Comparison of ENCODE assay signal across 8 cellular contexts in the genomic region with DNA sequence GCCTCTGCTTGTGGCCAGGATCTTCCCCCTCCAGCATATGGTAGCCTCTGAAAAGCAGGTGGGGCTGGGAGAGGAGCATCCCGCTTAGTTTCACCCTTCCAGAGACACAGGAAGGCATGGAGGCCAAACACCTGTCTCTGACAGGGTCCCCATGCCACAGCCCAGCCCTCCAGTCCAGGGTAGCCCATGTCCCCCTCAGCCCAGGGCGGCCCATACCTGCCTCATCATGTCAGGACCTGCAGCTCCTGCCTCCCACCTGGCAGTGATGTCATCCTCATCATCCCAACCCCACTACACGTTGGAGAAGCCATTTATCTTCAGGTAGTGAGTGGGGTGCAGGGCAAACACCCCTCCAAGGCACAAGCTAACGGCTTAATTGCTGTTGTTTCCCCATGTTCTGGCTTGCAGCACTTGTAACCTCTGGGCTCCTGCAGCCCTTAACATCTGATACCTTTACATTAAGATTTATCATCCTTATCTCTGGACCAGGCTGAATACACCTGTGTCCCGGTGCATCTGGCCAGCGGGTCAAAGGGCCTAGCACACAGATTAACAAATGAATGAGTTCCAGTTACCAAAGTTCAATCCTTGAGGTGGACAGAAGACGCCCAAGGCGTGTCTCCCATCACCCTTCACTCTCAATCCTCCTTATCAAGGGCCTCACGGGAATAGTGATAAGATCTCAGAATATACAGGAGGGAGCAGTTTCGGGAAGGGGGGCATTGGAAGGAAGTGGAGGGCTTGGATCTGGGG. TPM values are rescaled to one million over a fixed set of nuclear protein-coding genes. Genes with fewer than 3 reads are reported as not detected.
DNase-seq lines count a peak whose midpoint lies in the region; ATAC-seq, FAIRE-seq and TF ChIP-seq lines count a peak whose summit lies in the region.

No MANE protein-coding gene starts in this region.

- H4K8ac ChIP-seq in mesenchymal stem cell (ENCODE audit: low read length) = peak overlapping the region; percentile 88

- TF ChIP-seq CTCF in right atrium auricular region (IDR thresholded peaks at IDR 0.05) (no peak), GM12878 (IDR thresholded peaks at IDR 0.05 in 2 of 3, conservative IDR thresholded peaks at IDR 0.05 in 1 of 3; ENCODE audit: control insufficient read depth in 2 of 3, extremely low read depth in 1 of 3, insufficient read depth in 1 of 3, low read depth in 3 of 3, low read length in 3 of 3) (no peak), vagina (IDR thresholded peaks at IDR 0.05) (no peak)

- H4K20me1 ChIP-seq in GM12878 (ENCODE audit: control insufficient read depth, insufficient read depth) = no peaks in the 10 kb centered on the region

- no peak overlapping the region for H2BK5ac ChIP-seq in mesenchymal stem cell (ENCODE audit: low read depth, low read length, poor library complexity, severe bottlenecking)

- no peak for FAIRE-seq in GM12878 (lab: Jason Lieb, UNC)

- no peak overlapping the region for H2AK5ac ChIP-seq in mesenchymal stem cell (ENCODE audit: low read length, severe bottlenecking)

- H2AFZ ChIP-seq in GM12878 (ENCODE audit: control insufficient read depth, low read depth, low read length) (peak overlapping the region; percentile 94), mesenchymal stem cell (ENCODE audit: low read depth, low read length) (no peak overlapping the region)

- H3K27me3 ChIP-seq in right atrium auricular region = no peaks in the 10 kb centered on the region
- no peaks in the 10 kb centered on the region for H3K27me3 ChIP-seq in GM12878 (replicated peaks in 1 of 2; ENCODE audit: control insufficient read depth in 2 of 2, insufficient read depth in 2 of 2, low read length in 1 of 2)
- H3K27me3 ChIP-seq in mesenchymal stem cell (ENCODE audit: control insufficient read depth in 1 of 2, insufficient read depth in 1 of 2, low read length in 2 of 2) = no peaks in the 10 kb centered on the region
- no peaks in the 10 kb centered on the region for H3K27me3 ChIP-seq in vagina

- H3K4me2 ChIP-seq in GM12878 (ENCODE audit: control insufficient read depth, insufficient read depth) (peak overlapping the region; percentile 99), mesenchymal stem cell (ENCODE audit: low read length, poor library complexity, severe bottlenecking) (peak overlapping the region; percentile 99)

- peaks cover 0 to 2% of the 10 kb centered on the region in 2 donors for H3K9me3 ChIP-seq in right atrium auricular region
- no peaks in the 10 kb centered on the region; the same call in 1 of the 3 replicates for H3K9me3 ChIP-seq in GM12878 (replicated peaks; ENCODE audit: control insufficient read depth, insufficient read depth, low read length)
- peaks cover 3% of the 10 kb centered on the region for H3K9me3 ChIP-seq in mesenchymal stem cell (ENCODE audit: control insufficient read depth, low read length)
- H3K9me3 ChIP-seq in vagina = no peaks in the 10 kb centered on the region

- peak overlapping the region; percentile 16 to 34 for H3K4ac ChIP-seq in mesenchymal stem cell (ENCODE audit: low read depth in 1 of 2, low read length in 2 of 2)

- intact Hi-C loops in left ventricle myocardium superior (cut with micrococcal nuclease) (no loop called here), GM12878 (cut with micrococcal nuclease; ENCODE audit: unreplicated experiment) (no loop called here), vagina (cut with DNase I) (no loop called here)

- H3K27ac ChIP-seq in right atrium auricular region (peak overlapping the region in 1 of 2 donors; percentile 39), GM12878 (ENCODE audit: control insufficient read depth, insufficient read depth) (peak overlapping the region; percentile 13; the same call in 1 of the 2 replicates), mesenchymal stem cell (ENCODE audit: low read length, poor library complexity, severe bottlenecking) (no peak overlapping the region), vagina (peak overlapping the region; percentile 7)

- H3K18ac ChIP-seq in mesenchymal stem cell (ENCODE audit: low read depth in 1 of 2, low read length in 2 of 2) = no peak overlapping the region

- H4K91ac ChIP-seq in mesenchymal stem cell (ENCODE audit: low read length) = no peak overlapping the region

- H3K23ac ChIP-seq in mesenchymal stem cell (ENCODE audit: low read length in 2 of 2) = peak overlapping the region in 1 of 2 experiments; percentile 46

- H3K79me1 ChIP-seq in mesenchymal stem cell (replicated peaks; ENCODE audit: low read length, poor library complexity, severe bottlenecking) = peaks cover 5% of the 10 kb centered on the region

- H3K36me3 ChIP-seq in right atrium auricular region (no peaks in the 10 kb centered on the region), GM12878 (ENCODE audit: control insufficient read depth in 2 of 2, insufficient read depth in 2 of 2, low read length in 1 of 2) (no peaks in the 10 kb centered on the region), mesenchymal stem cell (ENCODE audit: control insufficient read depth in 1 of 2, insufficient read depth in 2 of 2, low read depth in 1 of 2, low read length in 2 of 2) (peaks cover 4% of the 10 kb centered on the region in 2 experiments), vagina (no peaks in the 10 kb centered on the region)

- peak overlapping the region; percentile 58 to 70 for H3K4me3 ChIP-seq in right atrium auricular region
- peak overlapping the region; percentile 60 for H3K4me3 ChIP-seq in GM12878
- peak overlapping the region; percentile 67 to 96 for H3K4me3 ChIP-seq in mesenchymal stem cell (ENCODE audit: insufficient read depth in 1 of 2, low read depth in 1 of 2, low read length in 2 of 2)
- H3K4me3 ChIP-seq in vagina = peak overlapping the region; percentile 60 to 61

- peak overlapping the region in 1 of 2 experiments; percentile 68 for H3K14ac ChIP-seq in mesenchymal stem cell (ENCODE audit: low read length in 2 of 2)

- no peak for TF ChIP-seq RAD21 in GM12878 (IDR thresholded peaks at IDR 0.05; ENCODE audit: insufficient read depth, low read depth, low read length)

- peak overlapping the region; percentile 71 for H3K9ac ChIP-seq in GM12878 (ENCODE audit: control insufficient read depth, insufficient read depth, low read length)
- H3K9ac ChIP-seq in mesenchymal stem cell (ENCODE audit: low read length) = peak overlapping the region; percentile 87

- ATAC-seq in left ventricle myocardium superior = no peak
- ATAC-seq in GM12878 = no peak
- no peak for ATAC-seq in HG02798 (IDR thresholded peaks at IDR 0.05; ENCODE audit: poor library complexity, unreplicated experiment)

- 56% methylated on average over 10 of the region's 10 CpGs for WGBS in GM12878 (ENCODE audit: insufficient coverage, insufficient replicate concordance, low lambda C conversion rate, missing lambda C conversion rate)
- WGBS in mesenchymal stem cell = 61% methylated on average over 7 of the region's 10 CpGs

- RAD21 ChIA-PET in GM12878 (lab: Charles Lee; ENCODE audit: unreplicated experiment) = interaction anchor here (1.2 kb wide), 1 partner anchor 10 kb away, joined by 3 read pairs; no protein-coding TSS in a partner anchor

- H2BK12ac ChIP-seq in mesenchymal stem cell (ENCODE audit: low read length in 2 of 2) = no peak overlapping the region

- CTCF ChIA-PET in GM12878 (lab: Yijun Ruan, JAX) = interaction anchor here (1.3 kb wide), 1 partner anchor 68 kb away, joined by 5 read pairs; no protein-coding TSS in a partner anchor

- TF ChIP-seq POLR2A in GM12878 (IDR thresholded peaks at IDR 0.05; ENCODE audit: low read depth, low read length) (no peak), vagina (IDR thresholded peaks at IDR 0.05) (no peak)

- H2BK15ac ChIP-seq in mesenchymal stem cell (ENCODE audit: low read depth, poor library complexity, severe bottlenecking) = no peak overlapping the region

- SMC1A ChIA-PET in GM12878 (lab: Charles Lee; ENCODE audit: uncharacterized antibody, unreplicated experiment) = interaction anchor here (0.8 kb wide), 1 partner anchor 890 kb away, joined by 3 read pairs; no protein-coding TSS in a partner anchor

- no peaks in the 10 kb centered on the region for H3K79me2 ChIP-seq in GM12878 (ENCODE audit: control insufficient read depth, insufficient read depth, low read length)

- peaks cover 0 to 17% of the 10 kb centered on the region in 2 donors for H3K4me1 ChIP-seq in right atrium auricular region
- H3K4me1 ChIP-seq in GM12878 (ENCODE audit: control insufficient read depth, insufficient read depth, low read length) = peaks cover 8% of the 10 kb centered on the region
- peaks cover 15% of the 10 kb centered on the region for H3K4me1 ChIP-seq in mesenchymal stem cell (ENCODE audit: control insufficient read depth, insufficient read depth, low read depth, low read length)
- H3K4me1 ChIP-seq in vagina = peaks cover 16% of the 10 kb centered on the region

- DNase-seq in right atrium auricular region (ENCODE audit: low spot score) = no peak
- DNase-seq in left ventricle myocardium superior = no peak
- no peak for DNase-seq in GM12878 (ENCODE audit: low read depth, low spot score)
- no peak for DNase-seq in mesenchymal stem cell
- no peak for DNase-seq in vagina (ENCODE audit: extremely low spot score in 2 of 2)
- DNase-seq in iPS-NIHi11 (ENCODE audit: low spot score) = no peak
- no peak for DNase-seq in Kasumi-1 (lab: John Stamatoyannopoulos, UW)

- in situ Hi-C loops in GM12878 (cut with MboI) = no loop called here

- POLR2A ChIA-PET in GM12878 (lab: Charles Lee) = no interaction called here

- no TSS peak for BruUV-seq in GM12878 (replicated peaks; lab: Mats Ljungman, UMichigan)

- TF ChIP-seq EP300 in GM12878 (IDR thresholded peaks at IDR 0.05; ENCODE audit: borderline replicate concordance in 1 of 2, control insufficient read depth in 1 of 2, low read depth in 2 of 2, low read length in 2 of 2) = no peak

- H2BK120ac ChIP-seq in mesenchymal stem cell (ENCODE audit: low read depth, low read length) = no peak overlapping the region

RNA-seq across cellular contexts. Expression of a gene that starts 22.2 kb away (rescaled TPM):
- total RNA-seq in right atrium auricular region = 1 to 10 TPM; 3.0 to 4.6 TPM
- total RNA-seq in left ventricle myocardium superior = 10.7 TPM
- total RNA-seq in GM12878 (2013; cell fraction: nucleolus; rRNA removed) = 35.3 and 36.3 TPM in 2 replicates
- total RNA-seq in GM12878 (2014; rRNA removed) = 3.3 and 4.0 TPM in 2 replicates
- 7.0 and 7.1 TPM in 2 replicates for total RNA-seq in GM12878 (2014; rRNA removed; fragmentation: Illumina TruSeq; extraction: Trizol)
- 12.0 and 12.8 TPM in 2 replicates for total RNA-seq in GM12878 (2021)
- polyA plus RNA-seq in GM12878 (2011; ENCODE audit: low read depth) = 4.7 TPM
- polyA plus RNA-seq in GM12878 (2011; rRNA removed) = 9.0 and 12.9 TPM in 2 replicates
- 3.5 and 3.8 TPM in 2 replicates for polyA plus RNA-seq in GM12878 (2011; cell fraction: cytosol; rRNA removed)
- polyA plus RNA-seq in GM12878 (2011; cell fraction: nucleus; rRNA removed) = 10.0 and 11.1 TPM in 2 replicates
- 5.8 and 6.4 TPM in 2 replicates for polyA plus RNA-seq in GM12878 (2012)
- 9.9 and 10.4 TPM in 2 replicates for polyA plus RNA-seq in GM12878 (2014; fragmentation: Illumina TruSeq; extraction: Trizol)
- 1 to 10 TPM; 1.5 to 1.8 TPM for polyA plus RNA-seq in GM12878 (2014; fragmentation: Nextera tagmentation; extraction: Ambion mirVana)
- polyA plus RNA-seq in GM12878 (2014; rRNA removed) = 4.8 TPM in 2 replicates
- 1 to 10 TPM; 1.9 to 2.1 TPM for polyA plus RNA-seq in GM12878 (2016; fragmentation: Nextera tagmentation; extraction: Ambion mirVana)
- 8.4 and 10.7 TPM in 2 replicates for polyA minus RNA-seq in GM12878 (2011; rRNA and poly(A)+ RNA removed)
- 4.8 and 6.2 TPM in 2 replicates for polyA minus RNA-seq in GM12878 (2011; cell fraction: cytosol; rRNA and poly(A)+ RNA removed)
- 8.3 and 11.6 TPM in 2 replicates for polyA minus RNA-seq in GM12878 (2011; cell fraction: nucleus; rRNA and poly(A)+ RNA removed)
- 3.9 TPM for polyA plus RNA-seq in mesenchymal stem cell (2013, experiment 1 of 2)
- polyA plus RNA-seq in mesenchymal stem cell (2013, experiment 2 of 2) = 4.1 TPM
- total RNA-seq in vagina = 8.1 TPM

RNA-seq across cellular contexts. Expression of a gene that starts 36.9 kb away (rescaled TPM):
- total RNA-seq in right atrium auricular region (1 to 10 TPM in 1 of 2 donors, not detected in 1; 1.7 TPM), left ventricle myocardium superior (0.84 TPM), GM12878 (2014; rRNA removed) (1.9 and 2.5 TPM in 2 replicates), GM12878 (2014; rRNA removed; fragmentation: Illumina TruSeq; extraction: Trizol) (1.2 and 1.5 TPM in 2 replicates), GM12878 (2021) (1.1 TPM in 1 of 2 replicates, not detected in the other), vagina (0.49 TPM)
- not detected in 2 replicates for total RNA-seq in GM12878 (2013; cell fraction: nucleolus; rRNA removed)
- polyA plus RNA-seq in GM12878 (2011; ENCODE audit: low read depth) = not detected
- polyA plus RNA-seq in GM12878 (2011; rRNA removed) (0.45 TPM in 1 of 2 replicates, not detected in the other), GM12878 (2014; fragmentation: Illumina TruSeq; extraction: Trizol) (0.44 and 1.4 TPM in 2 replicates), GM12878 (2014; fragmentation: Nextera tagmentation; extraction: Ambion mirVana) (under 1 TPM; 0.05 to 0.06 TPM), GM12878 (2014; rRNA removed) (not detected in 2 replicates), GM12878 (2016; fragmentation: Nextera tagmentation; extraction: Ambion mirVana) (1 to 10 TPM; 1.6 to 1.8 TPM)
- polyA plus RNA-seq in GM12878 (2011; cell fraction: cytosol; rRNA removed) = 0.30 TPM in 1 of 2 replicates, not detected in the other
- not detected in 2 replicates for polyA plus RNA-seq in GM12878 (2011; cell fraction: nucleus; rRNA removed)
- polyA plus RNA-seq in GM12878 (2012) = 0.14 and 0.42 TPM in 2 replicates
- 0.88 TPM in 1 of 2 replicates, not detected in the other for polyA minus RNA-seq in GM12878 (2011; rRNA and poly(A)+ RNA removed)
- polyA minus RNA-seq in GM12878 (2011; cell fraction: cytosol; rRNA and poly(A)+ RNA removed) = 1.2 and 2.0 TPM in 2 replicates
- 1.3 and 2.1 TPM in 2 replicates for polyA minus RNA-seq in GM12878 (2011; cell fraction: nucleus; rRNA and poly(A)+ RNA removed)
- not detected for polyA plus RNA-seq in mesenchymal stem cell (2013, experiment 1 of 2)
- polyA plus RNA-seq in mesenchymal stem cell (2013, experiment 2 of 2) = not detected

RNA-seq across cellular contexts. Expression of a gene that starts 53.3 kb away (rescaled TPM):
- total RNA-seq in right atrium auricular region (under 1 TPM; 0.26 to 0.31 TPM), left ventricle myocardium superior (0.94 TPM), GM12878 (2014; rRNA removed) (4.4 and 6.7 TPM in 2 replicates), GM12878 (2014; rRNA removed; fragmentation: Illumina TruSeq; extraction: Trizol) (2.9 and 3.2 TPM in 2 replicates), GM12878 (2021) (6.2 and 6.8 TPM in 2 replicates), vagina (not detected)
- total RNA-seq in GM12878 (2013; cell fraction: nucleolus; rRNA removed) = 5.5 and 8.5 TPM in 2 replicates
- 0.68 TPM for polyA plus RNA-seq in GM12878 (2011; ENCODE audit: low read depth)
- polyA plus RNA-seq in GM12878 (2011; rRNA removed) (0.72 and 1.6 TPM in 2 replicates), GM12878 (2014; fragmentation: Illumina TruSeq; extraction: Trizol) (4.8 and 5.0 TPM in 2 replicates), GM12878 (2014; fragmentation: Nextera tagmentation; extraction: Ambion mirVana) (under 1 TPM; 0.57 to 0.82 TPM), GM12878 (2014; rRNA removed) (4.4 and 4.6 TPM in 2 replicates), GM12878 (2016; fragmentation: Nextera tagmentation; extraction: Ambion mirVana) (1 to 10 TPM; 7.1 to 8.4 TPM)
- 1.3 and 1.4 TPM in 2 replicates for polyA plus RNA-seq in GM12878 (2011; cell fraction: cytosol; rRNA removed)
- 0.76 and 1.3 TPM in 2 replicates for polyA plus RNA-seq in GM12878 (2011; cell fraction: nucleus; rRNA removed)
- 1.1 and 1.6 TPM in 2 replicates for polyA plus RNA-seq in GM12878 (2012)
- 0.66 and 1.5 TPM in 2 replicates for polyA minus RNA-seq in GM12878 (2011; rRNA and poly(A)+ RNA removed)
- not detected in 2 replicates for polyA minus RNA-seq in GM12878 (2011; cell fraction: cytosol; rRNA and poly(A)+ RNA removed)
- 0.48 and 1.8 TPM in 2 replicates for polyA minus RNA-seq in GM12878 (2011; cell fraction: nucleus; rRNA and poly(A)+ RNA removed)
- polyA plus RNA-seq in mesenchymal stem cell (2013, experiment 1 of 2) = not detected
- polyA plus RNA-seq in mesenchymal stem cell (2013, experiment 2 of 2) = not detected
